8 cellular contexts compared by ENCODE assay signal in genomic region chr9:86945868-86946711, GRCh38. TPM values are rescaled to one million over a fixed set of nuclear protein-coding genes. Genes with fewer than 3 reads are reported as not detected.
DNase-seq lines count a peak whose midpoint lies in the region; ATAC-seq and TF ChIP-seq lines count a peak whose summit lies in the region.

No MANE protein-coding gene starts in this region.

- H3K9me2 ChIP-seq in PC-3 (replicated peaks; ENCODE audit: low read length), result no peaks in the 10 kb centered on the region

- H3K9ac ChIP-seq in PC-3 (ENCODE audit: low read length), result no peak overlapping the region

- H3K4me3 Mint-ChIP-seq in natural killer cell treated with Interleukin-12 subunit alpha and Interleukin-12 subunit beta and Interleukin-15 and Interleukin-18, amount 100 ng/mL, for 72 hours, result peak overlapping the region; percentile 80

- ATAC-seq in HG03039 (IDR thresholded peaks at IDR 0.05; ENCODE audit: unreplicated experiment) (peak; percentile 37), PC-3 (peak; percentile 60)
- ATAC-seq in natural killer cell treated with Interleukin-12 subunit alpha and Interleukin-12 subunit beta and Interleukin-15 and Interleukin-18, amount 100 ng/mL, for 72 hours, result peak; percentile 72 to 77
- peak; percentile 66 for ATAC-seq in stimulated activated naive CD8-positive, alpha-beta T cell treated with anti-CD3 and anti-CD28 coated beads, Interleukin-15, Interleukin-2, amounts not matched to agents 100 U/mL and 50 U/mL, for 24 hours

- POLR2A ChIA-PET in PC-3 (lab: Charles Lee; ENCODE audit: unreplicated experiment), result no interaction called here

- no peaks in the 10 kb centered on the region for H4K20me1 ChIP-seq in PC-3 (ENCODE audit: low read length)

- no peaks in the 10 kb centered on the region for H3K36me3 ChIP-seq in PC-3 (ENCODE audit: low read depth, low read length)

- no peaks in the 10 kb centered on the region for H3K79me2 ChIP-seq in PC-3 (ENCODE audit: low read length)

- TF ChIP-seq CTCF in PC-3 (conservative IDR thresholded peaks at IDR 0.05; ENCODE audit: low read depth, low read length) (no peak), fibroblast of pulmonary artery (IDR thresholded peaks at IDR 0.05; ENCODE audit: low read length, missing control alignments) (no peak)

- BruUV-seq in PC-3 (replicated peaks; lab: Mats Ljungman, UMichigan), result no TSS peak

- H3K27me3 Mint-ChIP-seq in natural killer cell treated with Interleukin-12 subunit alpha and Interleukin-12 subunit beta and Interleukin-15 and Interleukin-18, amount 100 ng/mL, for 72 hours, result peaks cover 22 to 28% of the 10 kb centered on the region in 2 donors

- peaks cover 14 to 16% of the 10 kb centered on the region in 2 donors for H3K4me1 Mint-ChIP-seq in natural killer cell treated with Interleukin-12 subunit alpha and Interleukin-12 subunit beta and Interleukin-15 and Interleukin-18, amount 100 ng/mL, for 72 hours (ENCODE audit: low read depth in 2 of 2)

- H3K36me3 Mint-ChIP-seq in natural killer cell treated with Interleukin-12 subunit alpha and Interleukin-12 subunit beta and Interleukin-15 and Interleukin-18, amount 100 ng/mL, for 72 hours, result no peaks in the 10 kb centered on the region

- CTCF ChIA-PET in PC-3 (lab: Charles Lee), result no interaction called here

- H3K4me3 ChIP-seq in PC-3 (ENCODE audit: low read length) (peak overlapping the region; percentile 69; the same call in 1 of the 2 replicates), fibroblast of pulmonary artery (replicated peaks; ENCODE audit: low read depth, low read length) (peak overlapping the region; percentile 90)

- H3K27ac Mint-ChIP-seq in natural killer cell treated with Interleukin-12 subunit alpha and Interleukin-12 subunit beta and Interleukin-15 and Interleukin-18, amount 100 ng/mL, for 72 hours, result no peak overlapping the region

- no peaks in the 10 kb centered on the region for H3K9me3 ChIP-seq in PC-3 (ENCODE audit: low read length)

- peak overlapping the region; percentile 74; the same call in 1 of the 2 replicates for H2AFZ ChIP-seq in PC-3 (ENCODE audit: low read length)

- H3K27ac ChIP-seq in PC-3 (ENCODE audit: low read length), result no peak overlapping the region

- H3K27me3 ChIP-seq in PC-3 (ENCODE audit: low read length), result peaks cover 50% of the 10 kb centered on the region

- H3K4me1 ChIP-seq in PC-3 (ENCODE audit: insufficient read depth, low read length), result peaks cover 3% of the 10 kb centered on the region; the same call in 1 of the 2 replicates

- H3F3A ChIP-seq in PC-3 (ENCODE audit: low read length, unreplicated experiment), result no peaks in the 10 kb centered on the region

- peak; percentile 1 for DNase-seq in DMS79 treated with DMSO at 0.1 percent for 48 hours (lab: John Stamatoyannopoulos, UW)
- no peak for DNase-seq in DMS79 (lab: John Stamatoyannopoulos, UW)
- peak; percentile 30 for DNase-seq in PC-3
- peak; percentile 49 for DNase-seq in activated T-helper 9 cell treated with anti-CD3 and anti-CD28 coated beads, Interleukin-2, amount 50 U/mL, for 16 hours (ENCODE audit: low read depth)
- DNase-seq in fibroblast of pulmonary artery (ENCODE audit: low read depth), result peak; percentile 72
- peak; percentile 73 for DNase-seq in natural killer cell treated with Interleukin-12 subunit alpha and Interleukin-12 subunit beta and Interleukin-15 and Interleukin-18, amount 100 ng/mL, for 72 hours (ENCODE audit: low spot score)
- peak; percentile 60 for DNase-seq in stimulated activated naive CD8-positive, alpha-beta T cell treated with anti-CD3 and anti-CD28 coated beads, Interleukin-15, Interleukin-2, amounts not matched to agents 100 U/mL and 50 U/mL, for 24 hours

- intact Hi-C loops in PC-3 (cut with micrococcal nuclease), result loop anchor here (5.0 kb wide), 1 partner anchor 376 kb away; no protein-coding TSS in a partner anchor

- no peaks in the 10 kb centered on the region for H3K9me3 Mint-ChIP-seq in natural killer cell treated with Interleukin-12 subunit alpha and Interleukin-12 subunit beta and Interleukin-15 and Interleukin-18, amount 100 ng/mL, for 72 hours

- peak overlapping the region; percentile 91 for H3K4me2 ChIP-seq in PC-3 (ENCODE audit: low read length)

RNA-seq across cellular contexts. Expression of gene GAS1, which starts 1.2 kb away (rescaled TPM):
- total RNA-seq in PC-3 (2014; rRNA removed), result not detected in 2 replicates
- total RNA-seq in natural killer cell treated with Interleukin-12 subunit alpha and Interleukin-12 subunit beta and Interleukin-15 and Interleukin-18, amount 100 ng/mL, for 72 hours, result under 1 TPM; 0.48 to 0.53 TPM
